In the genomic region with DNA sequence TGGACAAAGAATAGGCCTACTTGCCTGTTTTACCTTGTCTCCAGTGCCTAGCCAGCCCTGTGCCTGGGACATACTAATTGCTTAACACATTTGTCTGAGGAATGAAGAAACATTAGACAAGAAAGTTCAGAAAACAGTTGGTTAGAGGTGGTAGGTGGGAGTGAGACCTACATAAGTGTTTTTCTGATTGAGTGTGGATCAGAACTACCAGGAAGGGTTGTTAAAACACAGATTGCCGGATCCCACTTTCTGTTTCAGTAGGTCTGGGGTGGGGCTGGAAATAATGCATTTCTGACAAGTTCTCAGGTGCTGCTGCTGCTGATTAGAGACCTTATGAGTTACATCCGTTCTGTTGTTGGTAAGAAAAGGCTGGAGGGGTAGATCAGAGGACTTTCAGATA, we compare ENCODE assay signal across 13 cellular contexts. TPM values are rescaled to one million over a fixed set of nuclear protein-coding genes. Genes with fewer than 3 reads are reported as not detected.
DNase-seq lines count a peak whose midpoint lies in the region; ATAC-seq and TF ChIP-seq lines count a peak whose summit lies in the region.
"Had no signal": no experiment of that assay in that cellular context is flagged by ENCODE, and none has a peak within 500 bp of the region (broad histone marks: within the 10 kb centered on the region; RNA-seq: fewer than 3 reads in every experiment).

No MANE protein-coding gene starts in this region.

- peak; percentile 35 for DNase-seq in GM13976 (ENCODE audit: low spot score)
- peak in 7 of 34 experiments; percentile 5 to 28 (median 10) for DNase-seq in T-cell
- no peak for DNase-seq in naive thymus-derived CD8-positive, alpha-beta T cell
- no peak for DNase-seq in NCI-H2029 treated with DMSO at 0.1 percent for 48 hours (lab: John Stamatoyannopoulos, UW)
- DNase-seq in SK-N-DZ (ENCODE audit: low spot score), result no peak
- DNase-seq: CD8-positive, alpha-beta T cell; dermis blood vessel endothelial cell; left colon; NCI-H1105; NCI-H69 had no signal

- peaks cover 0 to 9% (median 2%) of the 10 kb centered on the region in 3 donors for H3K4me1 Mint-ChIP-seq in T-cell
- peaks cover 0 to 4% (median 0%) of the 10 kb centered on the region in 4 donors for H3K4me1 Mint-ChIP-seq in naive thymus-derived CD8-positive, alpha-beta T cell

- H3K27me3 Mint-ChIP-seq in T-cell, result no peaks in the 10 kb centered on the region
- H3K27me3 Mint-ChIP-seq in naive thymus-derived CD8-positive, alpha-beta T cell, result peaks cover 0 to 2% (median 0%) of the 10 kb centered on the region in 5 donors

- CTCF ChIA-PET in T-cell (lab: Charles Lee), result interaction anchor here in 1 of 2 donors (0.9 to 1.0 kb wide), 2 partner anchors 11 to 58 kb away, joined by 3 read pairs; no protein-coding TSS in a partner anchor

- no peak for TF ChIP-seq CTCF in GM13976 (IDR thresholded peaks at IDR 0.05; ENCODE audit: borderline replicate concordance, control extremely low read depth, extremely low read depth, insufficient read depth, missing control alignments)

- peak; percentile 74 for ATAC-seq in GM19467 (IDR thresholded peaks at IDR 0.05; ENCODE audit: unreplicated experiment)
- ATAC-seq in T-cell (replicated peaks in 1 of 4), result peak in 3 of 4 experiments; percentile 71 to 89 (median 85)
- no peak for ATAC-seq in naive thymus-derived CD8-positive, alpha-beta T cell
- ATAC-seq in GM19023 (IDR thresholded peaks at IDR 0.05; ENCODE audit: unreplicated experiment), result no peak
- no peak for ATAC-seq in HG02970 (IDR thresholded peaks at IDR 0.05; ENCODE audit: low FRiP score, unreplicated experiment)
- ATAC-seq: CD8-positive, alpha-beta T cell; left colon had no signal

- POLR2A ChIA-PET in T-cell (lab: Charles Lee), result no interaction called here
- POLR2A ChIA-PET in naive thymus-derived CD8-positive, alpha-beta T cell (lab: Charles Lee), result no interaction called here

- H3K27ac Mint-ChIP-seq in T-cell, result no peak overlapping the region
- H3K27ac Mint-ChIP-seq in naive thymus-derived CD8-positive, alpha-beta T cell, result peak overlapping the region in 6 of 10 donors; percentile 12 to 61 (median 40)
- H3K27ac Mint-ChIP-seq: CD8-positive, alpha-beta T cell had no signal

- H3K36me3 Mint-ChIP-seq in T-cell, result no peaks in the 10 kb centered on the region
- H3K36me3 Mint-ChIP-seq in naive thymus-derived CD8-positive, alpha-beta T cell, result no peaks in the 10 kb centered on the region
- H3K36me3 Mint-ChIP-seq: CD8-positive, alpha-beta T cell had no signal

- no peaks in the 10 kb centered on the region for H3K9me3 Mint-ChIP-seq in T-cell
- H3K9me3 Mint-ChIP-seq in naive thymus-derived CD8-positive, alpha-beta T cell, result no peaks in the 10 kb centered on the region
- H3K9me3 Mint-ChIP-seq: CD8-positive, alpha-beta T cell had no signal

- peak overlapping the region in 2 of 3 donors; percentile 22 to 26 for H3K4me3 Mint-ChIP-seq in T-cell
- H3K4me3 Mint-ChIP-seq in naive thymus-derived CD8-positive, alpha-beta T cell, result peak overlapping the region in 2 of 10 donors; percentile 19 to 29
- H3K4me3 Mint-ChIP-seq: CD8-positive, alpha-beta T cell had no signal

- in situ Hi-C loops in GM13976 (cut with MboI; ENCODE audit: low sequenced_read_pairs, unreplicated experiment), result no loop called here

RNA-seq across cellular contexts. Expression of gene JADE1, which starts 5.7 kb away (rescaled TPM):
- total RNA-seq in T-cell, result 10 to 100 TPM; 51.3 to 63.0 (median 56.6) TPM
- 10 to 100 TPM; 61.2 to 65.7 TPM for total RNA-seq in naive thymus-derived CD8-positive, alpha-beta T cell
- polyA plus RNA-seq in naive thymus-derived CD8-positive, alpha-beta T cell, result 10 to 100 TPM; 45.8 to 52.8 (median 47.8) TPM
- 19.5 and 23.8 TPM in 2 replicates for polyA plus RNA-seq in SK-N-DZ (2014; cell fraction: cytosol; rRNA removed)
- 15.8 and 19.6 TPM in 2 replicates for polyA plus RNA-seq in SK-N-DZ (2014; cell fraction: nucleus; rRNA removed)

Comparison
In these comparisons a context has a peak if more than half of its experiments do, and no peak if none do; other contexts are left out.
1. ATAC-seq: peak in GM19467 (single experiment) and T-cell (3 of 4); none in naive thymus-derived CD8-positive, alpha-beta T cell (0 of 2), GM19023 (single experiment) and HG02970 (single experiment).
2. H3K27ac Mint-ChIP-seq: peak in naive thymus-derived CD8-positive, alpha-beta T cell (6 of 10); none in T-cell (0 of 2).